8 cellular contexts compared by ENCODE assay signal in genomic region chr16:89860747-89861304, GRCh38. TPM values are rescaled to one million over a fixed set of nuclear protein-coding genes. Genes with fewer than 3 reads are reported as not detected.
A peak's percentile ranks its signal among the peaks of the same experiment; 100 is the strongest.
DNase-seq lines count a peak whose midpoint lies in the region; ATAC-seq and TF ChIP-seq lines count a peak whose summit lies in the region.

No MANE protein-coding gene starts in this region.

- no peaks in the 10 kb centered on the region for H3K9me3 Mint-ChIP-seq in CD8-positive, alpha-beta T cell

- H3K27ac ChIP-seq in CD8-positive, alpha-beta T cell (ENCODE audit: low read depth, low read length), result no peak overlapping the region
- H3K27ac ChIP-seq in psoas muscle, result no peak overlapping the region

- CTCF ChIA-PET in CD8-positive, alpha-beta T cell (lab: Charles Lee), result interaction anchor here (0.6 to 12.9 kb wide), 40 partner anchors 9 to 364 kb away, joined by 3 to 272 read pairs (median 4); partner anchors contain the start of genes FANCA, MC1R, SPATA2L and TCF25

- no peaks in the 10 kb centered on the region for H3K36me3 Mint-ChIP-seq in CD8-positive, alpha-beta T cell

- peak; percentile 98 for TF ChIP-seq CTCF in CD8-positive, alpha-beta T cell (IDR thresholded peaks at IDR 0.05)
- TF ChIP-seq CTCF in psoas muscle (IDR thresholded peaks at IDR 0.05), result peak; percentile 83

- POLR2A ChIA-PET in CD8-positive, alpha-beta T cell (lab: Charles Lee), result interaction anchor here (0.9 to 2.4 kb wide), 7 partner anchors 12 to 221 kb away, joined by 3 to 17 read pairs (median 5); partner anchors contain the start of genes SPATA2L and TCF25

- H3K36me3 ChIP-seq in CD8-positive, alpha-beta T cell (ENCODE audit: insufficient read depth, low read length), result no peaks in the 10 kb centered on the region
- no peaks in the 10 kb centered on the region for H3K36me3 ChIP-seq in psoas muscle (ENCODE audit: insufficient read depth in 1 of 2, low read depth in 1 of 2)

- H3K9me3 ChIP-seq in CD8-positive, alpha-beta T cell (ENCODE audit: low read length), result no peaks in the 10 kb centered on the region
- H3K9me3 ChIP-seq in psoas muscle, result no peaks in the 10 kb centered on the region

- no peak overlapping the region for H3K27ac Mint-ChIP-seq in CD8-positive, alpha-beta T cell

- H3K4me3 ChIP-seq in CD8-positive, alpha-beta T cell (ENCODE audit: low read depth, low read length), result no peak overlapping the region
- no peak overlapping the region for H3K4me3 ChIP-seq in psoas muscle

- H3K4me1 Mint-ChIP-seq in CD8-positive, alpha-beta T cell (ENCODE audit: low read depth), result peaks cover 29% of the 10 kb centered on the region

- H3K27me3 Mint-ChIP-seq in CD8-positive, alpha-beta T cell (ENCODE audit: low read depth), result no peaks in the 10 kb centered on the region

- H3K27me3 ChIP-seq in CD8-positive, alpha-beta T cell (ENCODE audit: insufficient read depth, low read length), result no peaks in the 10 kb centered on the region
- peaks cover 0 to 8% (median 0%) of the 10 kb centered on the region in 3 donors for H3K27me3 ChIP-seq in psoas muscle (ENCODE audit: insufficient read depth in 3 of 3, low read length in 2 of 3)

- intact Hi-C loops in CD8-positive, alpha-beta T cell (cut with DNase I, micrococcal nuclease), result loop anchor here (1.0 to 5.0 kb wide), 7 partner anchors 44 to 161 kb away; partner anchors contain the start of gene FANCA (in 1 of the 2)
- intact Hi-C loops in psoas muscle (cut with DNase I), result loop anchor here (2.0 to 10.0 kb wide), 3 partner anchors 108 to 156 kb away; partner anchors contain the start of gene SPATA2L (in 1 of the 2)

- peak; percentile 61 to 87 (median 75) for DNase-seq in CD8-positive, alpha-beta T cell
- DNase-seq in SHP77 treated with DMSO at 0.1 percent for 48 hours (lab: John Stamatoyannopoulos, UW) (peak; percentile 19), glomerular visceral epithelial cell (ENCODE audit: extremely low spot score) (peak; percentile 64), psoas muscle (peak; percentile 57 to 76)
- DNase-seq in activated effector memory CD4-positive, alpha-beta T cell treated with anti-CD3 and anti-CD28 coated beads, Interleukin-2, amount 50 U/mL, for 16 hours, result peak; percentile 91

- 19 to 28% (median 22%) methylated on average over 28 of the region's 28 CpGs for WGBS in psoas muscle, 3 donors

- peak; percentile 92 for ATAC-seq in CD8-positive, alpha-beta T cell
- peak; percentile 49 for ATAC-seq in HG02678 (IDR thresholded peaks at IDR 0.05; ENCODE audit: unreplicated experiment)
- ATAC-seq in psoas muscle, result peak; percentile 79 to 94 (median 85)
- no peak for ATAC-seq in GM18511 (IDR thresholded peaks at IDR 0.05; ENCODE audit: unreplicated experiment)
- no peak for ATAC-seq in GM21737 (IDR thresholded peaks at IDR 0.05; ENCODE audit: unreplicated experiment)

- peaks cover 30% of the 10 kb centered on the region for H3K4me1 ChIP-seq in CD8-positive, alpha-beta T cell (ENCODE audit: insufficient read depth, low read length)
- no peaks in the 10 kb centered on the region for H3K4me1 ChIP-seq in psoas muscle

- no peak overlapping the region for H3K4me3 Mint-ChIP-seq in CD8-positive, alpha-beta T cell

RNA-seq across cellular contexts. Expression of gene TCF25, which starts 12.6 kb away (rescaled TPM):
- 100 to 1,000 TPM; 355 to 421 TPM for total RNA-seq in CD8-positive, alpha-beta T cell
- 10 to 100 TPM; 57.6 to 93.6 (median 89.8) TPM for total RNA-seq in psoas muscle
- polyA plus RNA-seq in psoas muscle, result 10 to 100 TPM; 46.1 to 54.8 (median 50.7) TPM

RNA-seq across cellular contexts. Expression of gene SPIRE2, which starts 32.6 kb away (rescaled TPM):
- total RNA-seq in CD8-positive, alpha-beta T cell, result under 1 TPM in 1 of 2 experiments, not detected in 1; 0.76 TPM
- under 1 TPM in 3 of 4 donors, not detected in 1; 0.14 to 0.47 (median 0.22) TPM for total RNA-seq in psoas muscle
- under 1 TPM; 0.18 to 0.48 (median 0.27) TPM for polyA plus RNA-seq in psoas muscle

RNA-seq across cellular contexts. Expression of gene FANCA, which starts 44.4 kb away (rescaled TPM):
- 1 to 10 TPM; 5.6 to 7.5 TPM for total RNA-seq in CD8-positive, alpha-beta T cell
- 1 to 10 TPM in 2 of 4 donors, under 1 TPM in 2; 0.79 to 1.1 (median 0.96) TPM for total RNA-seq in psoas muscle
- 1 to 10 TPM; 2.2 to 3.7 (median 2.3) TPM for polyA plus RNA-seq in psoas muscle

RNA-seq across cellular contexts. Expression of gene MC1R, which starts 57.8 kb away (rescaled TPM):
- 1 to 10 TPM; 5.4 to 6.4 TPM for total RNA-seq in CD8-positive, alpha-beta T cell
- 1 to 10 TPM in 1 of 4 donors, under 1 TPM in 3; 0.67 to 1.1 (median 0.88) TPM for total RNA-seq in psoas muscle
- polyA plus RNA-seq in psoas muscle, result 1 to 10 TPM in 1 of 3 donors, under 1 TPM in 2; 0.18 to 1.8 (median 0.18) TPM

Comparison
In these comparisons a context has a peak if more than half of its experiments do, and no peak if none do; other contexts are left out.
1. ATAC-seq: peak in CD8-positive, alpha-beta T cell (single experiment), HG02678 (single experiment) and psoas muscle (4 of 4); none in GM18511 (single experiment) and GM21737 (single experiment).
2. DNase-seq: peak in every context shown above with its lines; median percentile 91 in activated effector memory CD4-positive, alpha-beta T cell treated with anti-CD3 and anti-CD28 coated beads, Interleukin-2, amount 50 U/mL, for 16 hours; 75 in CD8-positive, alpha-beta T cell; 66 in psoas muscle; 64 in glomerular visceral epithelial cell; 19 in SHP77 treated with DMSO at 0.1 percent for 48 hours.